Comparison of ENCODE assay signal across 8 cellular contexts in genomic region chr12:46524778-46525177, GRCh38.
DNase-seq lines count a peak whose midpoint lies in the region; ATAC-seq and TF ChIP-seq lines count a peak whose summit lies in the region.

No MANE protein-coding gene starts in this region.

- ATAC-seq in omental fat pad (ENCODE audit: low FRiP score): peak; percentile 73
- ATAC-seq in HG03565 (IDR thresholded peaks at IDR 0.05; ENCODE audit: unreplicated experiment): no peak

- no peak overlapping the region for H2AFZ ChIP-seq in fibroblast of lung (ENCODE audit: low read length)

- H3K4me2 ChIP-seq in BLaER1 treated with 17β-estradiol and CSF1 and Interleukin-3, amounts not matched to agents 10 nM and 100 nM: peak overlapping the region in 6 of 11 experiments; percentile 10 to 75 (median 60); a peak in 10 of 22 replicates
- peak overlapping the region; percentile 26 for H3K4me2 ChIP-seq in fibroblast of lung (ENCODE audit: extremely low read depth, insufficient read depth, low read length)

- H3K27ac ChIP-seq in BLaER1 treated with 17β-estradiol and CSF1 and Interleukin-3, amounts not matched to agents 10 nM and 100 nM: peak overlapping the region in 2 of 11 experiments; percentile 50 to 54; a peak in 3 of 22 replicates
- peak overlapping the region; percentile 94 for H3K27ac ChIP-seq in fibroblast of lung (ENCODE audit: insufficient read depth, low read length)

- H3K36me3 ChIP-seq in BLaER1 treated with 17β-estradiol and CSF1 and Interleukin-3, amounts not matched to agents 10 nM and 100 nM: no peaks in the 10 kb centered on the region
- H3K36me3 ChIP-seq in fibroblast of lung (ENCODE audit: control insufficient read depth, insufficient read depth, low read length): no peaks in the 10 kb centered on the region

- DNase-seq in RKO (ENCODE audit: low spot score) (peak; percentile 67), fibroblast of lung (ENCODE audit: low read depth in 2 of 2) (peak; percentile 78 to 95), omental fat pad (ENCODE audit: low spot score) (peak; percentile 32), NCI-H345 (lab: John Stamatoyannopoulos, UW) (no peak), NCI-H82 treated with DMSO at 0.1 percent for 48 hours (lab: John Stamatoyannopoulos, UW; ENCODE audit: unreplicated experiment) (no peak), NOMO-1 (lab: John Stamatoyannopoulos, UW; ENCODE audit: unreplicated experiment in 2 of 2) (no peak)

- H3K27me3 ChIP-seq in BLaER1 treated with 17β-estradiol and CSF1 and Interleukin-3, amounts not matched to agents 10 nM and 100 nM: no peaks in the 10 kb centered on the region
- no peaks in the 10 kb centered on the region for H3K27me3 ChIP-seq in fibroblast of lung (ENCODE audit: control insufficient read depth, insufficient read depth, low read length)

- no peak for TF ChIP-seq CTCF in fibroblast of lung (conservative IDR thresholded peaks at IDR 0.05 in 1 of 2, IDR thresholded peaks at IDR 0.05 in 1 of 2; ENCODE audit: low read depth in 1 of 2, low read length in 2 of 2)
- no peak for TF ChIP-seq CTCF in omental fat pad (IDR thresholded peaks at IDR 0.05)

- no peaks in the 10 kb centered on the region for H4K20me1 ChIP-seq in BLaER1 treated with 17β-estradiol and CSF1 and Interleukin-3, amounts not matched to agents 10 nM and 100 nM
- H4K20me1 ChIP-seq in fibroblast of lung (ENCODE audit: control insufficient read depth, extremely low read depth, insufficient read depth, low read length): no peaks in the 10 kb centered on the region

- H3K4me1 ChIP-seq in BLaER1 treated with 17β-estradiol and CSF1 and Interleukin-3, amounts not matched to agents 10 nM and 100 nM: peaks cover 5 to 37% (median 21%) of the 10 kb centered on the region in 10 experiments; a peak in 16 of 20 replicates
- H3K4me1 ChIP-seq in fibroblast of lung (ENCODE audit: control insufficient read depth, extremely low read depth, insufficient read depth, low read length): peaks cover 28% of the 10 kb centered on the region

- H3K4me3 ChIP-seq in BLaER1 treated with 17β-estradiol and CSF1 and Interleukin-3, amounts not matched to agents 10 nM and 100 nM: no peak overlapping the region
- peak overlapping the region in 1 of 4 experiments; percentile 57 for H3K4me3 ChIP-seq in fibroblast of lung (replicated peaks in 1 of 4; ENCODE audit: control extremely low read depth in 1 of 4, insufficient read depth in 1 of 4, low read depth in 3 of 4, low read length in 4 of 4)

- peaks cover 14% of the 10 kb centered on the region for H3K79me2 ChIP-seq in fibroblast of lung (ENCODE audit: control insufficient read depth, insufficient read depth, low read length)

- peaks cover 0 to 9% (median 4%) of the 10 kb centered on the region in 11 experiments; a peak in 4 of 22 replicates for H3K9me3 ChIP-seq in BLaER1 treated with 17β-estradiol and CSF1 and Interleukin-3, amounts not matched to agents 10 nM and 100 nM (replicated peaks in 1 of 11)
- no peaks in the 10 kb centered on the region for H3K9me3 ChIP-seq in fibroblast of lung (ENCODE audit: control insufficient read depth, insufficient read depth, low read depth, low read length)

- no peak overlapping the region for H3K9ac ChIP-seq in BLaER1 treated with 17β-estradiol and CSF1 and Interleukin-3, amounts not matched to agents 10 nM and 100 nM
- no peak overlapping the region for H3K9ac ChIP-seq in fibroblast of lung (ENCODE audit: insufficient read depth, low read length)

Comparison
In these comparisons a context has a peak if more than half of its experiments do, and no peak if none do; other contexts are left out.
1. DNase-seq: peak in RKO (single experiment), fibroblast of lung (2 of 2) and omental fat pad (single experiment); none in NCI-H345 (single experiment), NCI-H82 treated with DMSO at 0.1 percent for 48 hours (single experiment) and NOMO-1 (0 of 2).